8 cellular contexts compared by ENCODE assay signal in the genomic region with DNA sequence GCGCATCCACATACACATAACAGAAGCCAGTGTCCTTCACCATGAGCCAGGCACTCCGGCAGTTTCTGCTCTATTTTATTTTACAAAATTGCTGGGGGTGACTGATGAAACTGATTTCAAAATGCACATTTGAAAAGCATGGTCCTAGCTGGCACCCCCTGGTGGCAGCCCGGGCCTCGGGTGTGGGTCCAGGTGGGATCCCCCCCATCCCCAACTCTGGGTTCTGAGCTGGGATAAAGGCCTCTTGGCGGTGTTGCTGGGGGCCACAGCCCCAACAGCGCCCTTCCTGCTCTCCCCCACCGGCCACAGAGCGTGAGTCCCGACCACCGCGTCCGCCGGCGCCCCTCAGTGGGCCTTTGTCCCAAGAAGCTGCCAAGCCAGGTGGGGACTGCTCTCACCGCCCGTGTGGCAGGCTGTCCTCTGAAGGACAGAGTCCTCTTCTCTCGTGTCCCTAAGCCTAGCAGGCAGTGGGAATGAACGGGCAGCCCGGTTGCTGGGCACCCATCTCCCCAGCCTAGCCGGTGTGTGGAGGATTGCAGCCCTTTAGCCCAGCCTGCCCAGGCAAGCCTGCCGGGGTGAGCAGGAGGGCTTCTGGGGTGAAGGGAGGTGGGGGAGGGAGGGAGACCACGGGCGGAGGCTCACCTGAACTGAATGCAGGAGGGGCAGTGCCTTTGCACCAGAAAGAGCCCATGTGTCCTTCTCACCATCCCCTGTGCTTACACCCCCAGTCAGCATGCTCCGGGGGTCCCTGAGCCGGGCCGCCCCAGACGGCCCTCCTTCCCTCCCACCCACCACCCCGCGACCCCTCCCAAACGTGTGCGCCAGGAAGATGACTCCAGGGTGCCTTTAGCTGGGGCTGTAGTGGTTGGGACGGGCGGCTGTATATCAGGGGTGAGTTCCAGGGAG. TPM values are rescaled to one million over a fixed set of nuclear protein-coding genes. Genes with fewer than 3 reads are reported as not detected.
A peak's percentile ranks its signal among the peaks of the same experiment; 100 is the strongest.
DNase-seq lines count a peak whose midpoint lies in the region; ATAC-seq, FAIRE-seq and TF ChIP-seq lines count a peak whose summit lies in the region.

No MANE protein-coding gene starts in this region.

- intact Hi-C loops in left colon (cut with DNase I, micrococcal nuclease) = no loop called here

- H3K4me3 ChIP-seq in astrocyte of the spinal cord (ENCODE audit: low read depth, low read length) = peak overlapping the region; percentile 44
- peak overlapping the region; percentile 47 to 67 (median 64) for H3K4me3 ChIP-seq in keratinocyte (ENCODE audit: control insufficient read depth in 2 of 3, extremely low read depth in 1 of 3, insufficient read depth in 2 of 3, low read depth in 1 of 3, low read length in 3 of 3)

- ATAC-seq in left colon = no peak
- ATAC-seq in GM21526 (IDR thresholded peaks at IDR 0.05; ENCODE audit: low FRiP score, unreplicated experiment) = no peak

- H3K9me3 ChIP-seq in keratinocyte (ENCODE audit: control insufficient read depth, low read depth, low read length) = no peaks in the 10 kb centered on the region

- peak; percentile 14 for DNase-seq in NCI-H748 (lab: John Stamatoyannopoulos, UW; ENCODE audit: unreplicated experiment)
- no peak for DNase-seq in NCI-H748 treated with DMSO at 0.1 percent for 48 hours (lab: John Stamatoyannopoulos, UW)
- DNase-seq in SKM-1 treated with dmso at 0.1 percent for 144 hours (lab: John Stamatoyannopoulos, UW; ENCODE audit: unreplicated experiment) = peak; percentile 50
- DNase-seq in astrocyte of the spinal cord (ENCODE audit: low read depth, low spot score) = peak; percentile 34
- no peak for DNase-seq in keratinocyte (ENCODE audit: low read depth, low spot score)
- DNase-seq in stimulated activated CD4-positive, alpha-beta T cell treated with anti-CD3 and anti-CD28 coated beads, Interleukin-2, amount 100 ng/mL, for 4 hours (ENCODE audit: low read depth) = peak; percentile 62
- DNase-seq in left colon = no peak

- no peak for FAIRE-seq in keratinocyte (lab: Jason Lieb, UNC)

- peak overlapping the region; percentile 33 for H3K9ac ChIP-seq in keratinocyte (ENCODE audit: control insufficient read depth, extremely low read depth, insufficient read depth, low read length)

- TF ChIP-seq CTCF in astrocyte of the spinal cord (IDR thresholded peaks at IDR 0.05; ENCODE audit: low read depth, low read length) (peak; percentile 74), keratinocyte (optimal IDR thresholded peaks at IDR 0.05 in 1 of 3, IDR thresholded peaks at IDR 0.05 in 1 of 3, conservative IDR thresholded peaks at IDR 0.05 in 1 of 3; ENCODE audit: extremely low read depth in 1 of 3, insufficient read depth in 2 of 3, low read length in 3 of 3) (peak; percentile 48 to 85 (median 73))

- no peaks in the 10 kb centered on the region for H3K9me1 ChIP-seq in keratinocyte (ENCODE audit: control insufficient read depth, extremely low read depth, insufficient read depth, low read length)

- no peaks in the 10 kb centered on the region for H3K36me3 ChIP-seq in keratinocyte (ENCODE audit: control insufficient read depth in 2 of 2, extremely low read depth in 1 of 2, insufficient read depth in 2 of 2, low read length in 2 of 2)

- peak overlapping the region; percentile 85 for H3K4me2 ChIP-seq in keratinocyte (ENCODE audit: control insufficient read depth, extremely low read depth, insufficient read depth, low read depth, low read length)

- no peaks in the 10 kb centered on the region for H3K79me2 ChIP-seq in keratinocyte (ENCODE audit: control insufficient read depth, insufficient read depth, low read length)

- dilution Hi-C loops in keratinocyte (cut with MboI; ENCODE audit: extremely low pct_ligation_motif_present, low sequenced_read_pairs) = no loop called here

- peaks cover 61% of the 10 kb centered on the region for H3K27me3 ChIP-seq in keratinocyte (ENCODE audit: control insufficient read depth, extremely low read depth, insufficient read depth, low read length)

- peaks cover 14% of the 10 kb centered on the region for H3K4me1 ChIP-seq in keratinocyte (ENCODE audit: control insufficient read depth, extremely low read depth, insufficient read depth, low read length)

- H2AFZ ChIP-seq in keratinocyte (ENCODE audit: control insufficient read depth, low read length) = no peak overlapping the region

- in situ Hi-C loops in astrocyte of the spinal cord (cut with HindIII; ENCODE audit: low sequenced_read_pairs) = no loop called here

- peaks cover 2% of the 10 kb centered on the region for H4K20me1 ChIP-seq in keratinocyte (ENCODE audit: control insufficient read depth, extremely low read depth, insufficient read depth, low read length)

- H3K27ac ChIP-seq in keratinocyte (ENCODE audit: control insufficient read depth, insufficient read depth, low read length) = no peak overlapping the region

RNA-seq across cellular contexts. Expression of a gene that starts 0.9 kb away (rescaled TPM):
- polyA plus RNA-seq in keratinocyte = not detected in 3 replicates
- not detected for polyA plus RNA-seq in keratinocyte (2011; ENCODE audit: low read depth)
- polyA plus RNA-seq in keratinocyte (2011; cell fraction: cytosol; rRNA removed) = not detected in 2 replicates
- not detected in 2 replicates for polyA plus RNA-seq in keratinocyte (2011; cell fraction: nucleus; rRNA removed)
- polyA plus RNA-seq in keratinocyte (2012; ENCODE audit: low replicate concordance) = 0.11 TPM in 2 replicates
- polyA minus RNA-seq in keratinocyte = not detected in 3 replicates
- not detected for polyA minus RNA-seq in keratinocyte (2011; cell fraction: cytosol; rRNA and poly(A)+ RNA removed)
- polyA minus RNA-seq in keratinocyte (2011; cell fraction: nucleus; rRNA and poly(A)+ RNA removed) = not detected in 2 replicates
- total RNA-seq in left colon = under 1 TPM; 0.15 to 0.92 TPM

RNA-seq across cellular contexts. Expression of a gene that starts 20.8 kb away (rescaled TPM):
- 3.2 to 4.7 TPM (median 3.4 TPM) in 3 replicates for polyA plus RNA-seq in keratinocyte
- polyA plus RNA-seq in keratinocyte (2011; ENCODE audit: low read depth) = 3.3 TPM
- polyA plus RNA-seq in keratinocyte (2011; cell fraction: cytosol; rRNA removed) = 2.1 and 4.6 TPM in 2 replicates
- 5.0 and 8.5 TPM in 2 replicates for polyA plus RNA-seq in keratinocyte (2011; cell fraction: nucleus; rRNA removed)
- polyA plus RNA-seq in keratinocyte (2012; ENCODE audit: low replicate concordance) = 4.0 and 4.4 TPM in 2 replicates
- 2.0 to 8.1 TPM (median 2.4 TPM) in 3 replicates for polyA minus RNA-seq in keratinocyte
- polyA minus RNA-seq in keratinocyte (2011; cell fraction: cytosol; rRNA and poly(A)+ RNA removed) = 10.2 TPM
- 3.8 and 4.0 TPM in 2 replicates for polyA minus RNA-seq in keratinocyte (2011; cell fraction: nucleus; rRNA and poly(A)+ RNA removed)
- 10 to 100 TPM; 11.4 to 12.0 TPM for total RNA-seq in left colon

RNA-seq across cellular contexts. Expression of a gene that starts 20.9 kb away (rescaled TPM):
- 6.3 to 10.0 TPM (median 7.4 TPM) in 3 replicates for polyA plus RNA-seq in keratinocyte
- polyA plus RNA-seq in keratinocyte (2011; ENCODE audit: low read depth) = 13.6 TPM
- polyA plus RNA-seq in keratinocyte (2011; cell fraction: cytosol; rRNA removed) = 2.6 and 8.7 TPM in 2 replicates
- 8.2 and 11.1 TPM in 2 replicates for polyA plus RNA-seq in keratinocyte (2011; cell fraction: nucleus; rRNA removed)
- polyA plus RNA-seq in keratinocyte (2012; ENCODE audit: low replicate concordance) = 12.3 and 14.6 TPM in 2 replicates
- polyA minus RNA-seq in keratinocyte = 5.0 to 9.6 TPM (median 5.2 TPM) in 3 replicates
- 29.7 TPM for polyA minus RNA-seq in keratinocyte (2011; cell fraction: cytosol; rRNA and poly(A)+ RNA removed)
- polyA minus RNA-seq in keratinocyte (2011; cell fraction: nucleus; rRNA and poly(A)+ RNA removed) = 6.5 and 7.2 TPM in 2 replicates
- 10 to 100 TPM in 1 of 2 donors, 1 to 10 TPM in 1; 9.8 to 15.0 TPM for total RNA-seq in left colon

RNA-seq across cellular contexts. Expression of a gene that starts 22.5 kb away (rescaled TPM):
- polyA plus RNA-seq in keratinocyte = 59.6 to 85.7 TPM (median 70.6 TPM) in 3 replicates
- 6.2 TPM for polyA plus RNA-seq in keratinocyte (2011; ENCODE audit: low read depth)
- polyA plus RNA-seq in keratinocyte (2011; cell fraction: cytosol; rRNA removed) = 27.1 and 81.7 TPM in 2 replicates
- 85.4 and 108 TPM in 2 replicates for polyA plus RNA-seq in keratinocyte (2011; cell fraction: nucleus; rRNA removed)
- polyA plus RNA-seq in keratinocyte (2012; ENCODE audit: low replicate concordance) = 29.7 and 186 TPM in 2 replicates
- 29.4 to 82.0 TPM (median 32.6 TPM) in 3 replicates for polyA minus RNA-seq in keratinocyte
- polyA minus RNA-seq in keratinocyte (2011; cell fraction: cytosol; rRNA and poly(A)+ RNA removed) = 113 TPM
- polyA minus RNA-seq in keratinocyte (2011; cell fraction: nucleus; rRNA and poly(A)+ RNA removed) = 43.2 and 50.2 TPM in 2 replicates
- total RNA-seq in left colon = 100 to 1,000 TPM in 1 of 2 donors, 10 to 100 TPM in 1; 74.3 to 191 TPM

RNA-seq across cellular contexts. Expression of a gene that starts 34.6 kb away (rescaled TPM):
- polyA plus RNA-seq in keratinocyte = 4.4 to 22.7 TPM (median 7.7 TPM) in 3 replicates
- 0.57 TPM for polyA plus RNA-seq in keratinocyte (2011; ENCODE audit: low read depth)
- polyA plus RNA-seq in keratinocyte (2011; cell fraction: cytosol; rRNA removed) = 4.6 and 19.9 TPM in 2 replicates
- polyA plus RNA-seq in keratinocyte (2011; cell fraction: nucleus; rRNA removed) = 14.9 and 28.4 TPM in 2 replicates
- 3.4 and 14.6 TPM in 2 replicates for polyA plus RNA-seq in keratinocyte (2012; ENCODE audit: low replicate concordance)
- 3.8 to 15.7 TPM (median 7.3 TPM) in 3 replicates for polyA minus RNA-seq in keratinocyte
- 40.9 TPM for polyA minus RNA-seq in keratinocyte (2011; cell fraction: cytosol; rRNA and poly(A)+ RNA removed)
- polyA minus RNA-seq in keratinocyte (2011; cell fraction: nucleus; rRNA and poly(A)+ RNA removed) = 13.5 and 14.9 TPM in 2 replicates
- total RNA-seq in left colon = 100 to 1,000 TPM; 277 to 382 TPM

Comparison
In these comparisons a context has a peak if more than half of its experiments do, and no peak if none do; other contexts are left out.
1. DNase-seq: peak in NCI-H748 (single experiment), SKM-1 treated with dmso at 0.1 percent for 144 hours (single experiment), astrocyte of the spinal cord (single experiment) and stimulated activated CD4-positive, alpha-beta T cell treated with anti-CD3 and anti-CD28 coated beads, Interleukin-2, amount 100 ng/mL, for 4 hours (single experiment); none in NCI-H748 treated with DMSO at 0.1 percent for 48 hours (single experiment), keratinocyte (single experiment) and left colon (0 of 2).